32 cellular contexts compared by ENCODE assay signal in the genomic region with DNA sequence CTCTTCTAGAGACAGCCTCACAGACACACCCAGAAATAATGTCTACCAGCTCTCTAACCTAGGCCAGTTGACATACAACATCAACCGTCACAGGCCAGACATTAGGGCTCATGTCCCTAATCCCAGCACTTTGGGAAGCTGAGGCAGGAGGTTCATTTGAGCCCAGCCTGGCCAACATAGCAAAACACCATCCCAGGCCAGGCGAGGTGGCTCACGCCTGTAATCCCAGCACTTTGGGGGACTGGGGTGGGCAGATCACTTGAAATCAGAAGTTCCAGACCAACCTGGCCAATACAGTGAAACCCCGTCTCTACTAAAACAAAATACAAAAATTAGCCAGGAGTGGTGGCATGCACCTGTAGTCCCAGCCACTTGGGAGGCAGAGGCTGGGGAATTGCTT. TPM values are rescaled to one million over a fixed set of nuclear protein-coding genes. Genes with fewer than 3 reads are reported as not detected.
"Had no signal": no experiment of that assay in that cellular context is flagged by ENCODE, and none has a peak within 500 bp of the region (broad histone marks: within the 10 kb centered on the region; RNA-seq: fewer than 3 reads in every experiment).

No MANE protein-coding gene starts in this region.

- H3K4me3 Mint-ChIP-seq: immature natural killer cell; mesothelial cell of epicardium; naive B cell; natural killer cell; nephron progenitor cell; neural progenitor cell; stimulated activated naive B cell treated with anti-CD40 and anti-IgM and Interleukin-4, amounts not matched to agents 10 μg/mL and 1 μg/mL and 100 μg/mL, for 72 hours had no signal

- H3K9me3 Mint-ChIP-seq: immature natural killer cell; mesothelial cell of epicardium; naive B cell; natural killer cell; nephron progenitor cell; neural progenitor cell; stimulated activated naive B cell treated with anti-CD40 and anti-IgM and Interleukin-4, amounts not matched to agents 10 μg/mL and 1 μg/mL and 100 μg/mL, for 72 hours had no signal

- H3K9me3 ChIP-seq: heart left ventricle, left lung, lower lobe of right lung, neutrophil, pancreas, prostate gland, sigmoid colon, spleen, stomach, suprapubic skin, thoracic aorta, tibial artery, upper lobe of right lung had no signal

- H3K27me3 Mint-ChIP-seq: naive B cell; stimulated activated naive B cell treated with anti-CD40 and anti-IgM and Interleukin-4, amounts not matched to agents 10 μg/mL and 1 μg/mL and 100 μg/mL, for 72 hours had no signal

- H3K4me1 Mint-ChIP-seq: immature natural killer cell; mesothelial cell of epicardium; naive B cell; natural killer cell; stimulated activated naive B cell treated with anti-CD40 and anti-IgM and Interleukin-4, amounts not matched to agents 10 μg/mL and 1 μg/mL and 100 μg/mL, for 72 hours had no signal

- DNase-seq: heart left ventricle; hypothalamus; immature natural killer cell; kidney; left colon; left lung; lower lobe of right lung; mammary epithelial cell; naive B cell; natural killer cell; nephron progenitor cell; occipital lobe; posterior cingulate gyrus; retina; right cardiac atrium; sigmoid colon; spleen; stimulated activated CD4-positive, alpha-beta T cell treated with anti-CD3 and anti-CD28 coated beads, Interleukin-4, amount 100 ng/mL, for 4 hours; stimulated activated CD8-positive, alpha-beta memory T cell treated with anti-CD3 and anti-CD28 coated beads, Interleukin-4, amount 100 ng/mL, for 48 hours; stimulated activated naive B cell treated with anti-CD40 and anti-IgM and Interleukin-4, amounts not matched to agents 10 μg/mL and 1 μg/mL and 100 μg/mL, for 72 hours; stimulated activated naive CD8-positive, alpha-beta T cell treated with anti-CD3 and anti-CD28 coated beads, Interleukin-15, Interleukin-2, amounts not matched to agents 100 U/mL and 50 U/mL, for 24 hours; stomach; tibial artery; upper lobe of right lung had no signal

- H3K27ac Mint-ChIP-seq: mesothelial cell of epicardium; natural killer cell; stimulated activated naive B cell treated with anti-CD40 and anti-IgM and Interleukin-4, amounts not matched to agents 10 μg/mL and 1 μg/mL and 100 μg/mL, for 72 hours had no signal

- ATAC-seq: heart left ventricle; left colon; left lung; lower lobe of right lung; natural killer cell; right cardiac atrium; stimulated activated naive B cell treated with anti-CD40 and anti-IgM and Interleukin-4, amounts not matched to agents 10 μg/mL and 1 μg/mL and 100 μg/mL, for 72 hours; stimulated activated naive CD8-positive, alpha-beta T cell treated with anti-CD3 and anti-CD28 coated beads, Interleukin-15, Interleukin-2, amounts not matched to agents 100 U/mL and 50 U/mL, for 24 hours; upper lobe of right lung had no signal

- H3K36me3 Mint-ChIP-seq: immature natural killer cell; mesothelial cell of epicardium; naive B cell; natural killer cell; neural progenitor cell; stimulated activated naive B cell treated with anti-CD40 and anti-IgM and Interleukin-4, amounts not matched to agents 10 μg/mL and 1 μg/mL and 100 μg/mL, for 72 hours had no signal

RNA-seq across cellular contexts. Expression of a gene that starts 42.6 kb away (rescaled TPM):
- total RNA-seq: left colon, left lung, lower lobe of right lung, natural killer cell, occipital lobe, suprapubic skin, upper lobe of right lung had no signal

RNA-seq across cellular contexts. Expression of a gene that starts 48.4 kb away (rescaled TPM):
- total RNA-seq: mononuclear cell had no signal
